In genomic region chr11:70270877-70271634, GRCh38 we compare ENCODE assay signal across 8 cellular contexts. TPM values are rescaled to one million over a fixed set of nuclear protein-coding genes. Genes with fewer than 3 reads are reported as not detected.
DNase-seq lines count a peak whose midpoint lies in the region; ATAC-seq and TF ChIP-seq lines count a peak whose summit lies in the region.

No MANE protein-coding gene starts in this region.

- no peaks in the 10 kb centered on the region for H3K36me3 Mint-ChIP-seq in glutamatergic neuron (ENCODE audit: unreplicated experiment)

- no peaks in the 10 kb centered on the region for H3K27me3 ChIP-seq in PC-9 (ENCODE audit: insufficient read depth, low read depth)
- no peaks in the 10 kb centered on the region for H3K27me3 ChIP-seq in parathyroid adenoma (ENCODE audit: control insufficient read depth, insufficient read depth, low read length)
- no peaks in the 10 kb centered on the region for H3K27me3 ChIP-seq in aorta (ENCODE audit: control insufficient read depth in 1 of 2, insufficient read depth in 2 of 2, low read length in 1 of 2)

- CTCF ChIA-PET in PC-9 (lab: Charles Lee): no interaction called here

- H3K36me3 ChIP-seq in PC-9 (ENCODE audit: low read depth): peaks cover 36% of the 10 kb centered on the region
- H3K36me3 ChIP-seq in parathyroid adenoma (ENCODE audit: control insufficient read depth, insufficient read depth, low read length): no peaks in the 10 kb centered on the region
- peaks cover 2 to 5% of the 10 kb centered on the region in 2 donors for H3K36me3 ChIP-seq in aorta (ENCODE audit: control insufficient read depth in 1 of 2, insufficient read depth in 2 of 2, low read length in 1 of 2)

- WGBS in aorta, 2 donors: 1% methylated on average over 52 to 75 of the region's 75 CpGs

- H3K27me3 Mint-ChIP-seq in glutamatergic neuron (ENCODE audit: unreplicated experiment): peaks cover 10% of the 10 kb centered on the region

- H3K4me2 ChIP-seq in PC-9 (peak overlapping the region; percentile 85), parathyroid adenoma (ENCODE audit: low read length) (peak overlapping the region; percentile 76)

- peak overlapping the region; percentile 81 for H3K27ac Mint-ChIP-seq in glutamatergic neuron (ENCODE audit: unreplicated experiment)

- ATAC-seq in GM18519 (IDR thresholded peaks at IDR 0.05; ENCODE audit: low FRiP score, unreplicated experiment): peak; percentile 24
- ATAC-seq in HG03045 (IDR thresholded peaks at IDR 0.05; ENCODE audit: unreplicated experiment): peak; percentile 39
- peak; percentile 34 for ATAC-seq in aorta (ENCODE audit: low FRiP score)

- TF ChIP-seq CTCF in 22Rv1 (IDR thresholded peaks at IDR 0.05) (no peak), PC-9 (conservative IDR thresholded peaks at IDR 0.05) (no peak; the same call in 1 of the 2 replicates), glutamatergic neuron (IDR thresholded peaks at IDR 0.05; ENCODE audit: partially characterized antibody, unreplicated experiment) (no peak), parathyroid adenoma (IDR thresholded peaks at IDR 0.05) (no peak)

- H4K20me1 ChIP-seq in PC-9 (ENCODE audit: insufficient read depth): peaks cover 25% of the 10 kb centered on the region; the same call in 1 of the 2 replicates

- H2AFZ ChIP-seq in PC-9 (peak overlapping the region; percentile 75), parathyroid adenoma (peak overlapping the region; percentile 60)

- H3K4me3 ChIP-seq in PC-9 (peak overlapping the region; percentile 85), parathyroid adenoma (ENCODE audit: low read depth, low read length) (peak overlapping the region; percentile 62), aorta (ENCODE audit: low read length in 2 of 2) (peak overlapping the region; percentile 90 to 93)

- intact Hi-C loops in PC-9 (cut with micrococcal nuclease; ENCODE audit: unreplicated experiment) (loop anchor here (1.0 to 2.0 kb wide), 3 partner anchors 36 to 68 kb away; partner anchors contain the start of gene FADD), aorta (cut with DNase I) (loop anchor here in 1 of 2 donors (1.0 to 5.0 kb wide), 2 partner anchors 67 to 126 kb away; partner anchors contain the start of gene CTTN)

- peaks cover 4% of the 10 kb centered on the region for H3K9me3 Mint-ChIP-seq in glutamatergic neuron (ENCODE audit: unreplicated experiment)

- H3K4me1 Mint-ChIP-seq in glutamatergic neuron (ENCODE audit: low read depth, unreplicated experiment): peaks cover 6% of the 10 kb centered on the region

- DNase-seq in PC-9 (peak; percentile 53 to 56), activated gamma-delta T cell treated with Interleukin-2 at 50 U/mL for 16 hours (peak; percentile 34), glutamatergic neuron (peak; percentile 49), aorta (peak; percentile 61 to 83)

- BruUV-seq in PC-9 (replicated peaks; lab: Mats Ljungman, UMichigan): no TSS peak

- H3K79me2 ChIP-seq in PC-9 (ENCODE audit: low read depth): peaks cover 66% of the 10 kb centered on the region
- H3K79me2 ChIP-seq in parathyroid adenoma: no peaks in the 10 kb centered on the region

- peak overlapping the region; percentile 64 for H3K27ac ChIP-seq in 22Rv1
- peak overlapping the region; percentile 9 for H3K27ac ChIP-seq in PC-9
- no peak overlapping the region for H3K27ac ChIP-seq in parathyroid adenoma
- no peak overlapping the region for H3K27ac ChIP-seq in aorta (ENCODE audit: low read depth in 1 of 2, low read length in 2 of 2)

- no peaks in the 10 kb centered on the region for H3K9me3 ChIP-seq in PC-9 (ENCODE audit: insufficient read depth, low read depth)
- no peaks in the 10 kb centered on the region for H3K9me3 ChIP-seq in parathyroid adenoma (ENCODE audit: control insufficient read depth, low read length)
- H3K9me3 ChIP-seq in aorta (ENCODE audit: control insufficient read depth, low read length): no peaks in the 10 kb centered on the region

- peaks cover 25% of the 10 kb centered on the region for H3K4me1 ChIP-seq in PC-9 (replicated peaks; ENCODE audit: insufficient read depth)
- peaks cover 3% of the 10 kb centered on the region for H3K4me1 ChIP-seq in parathyroid adenoma
- H3K4me1 ChIP-seq in aorta (ENCODE audit: control insufficient read depth in 1 of 2, insufficient read depth in 2 of 2, low read length in 2 of 2): no peaks in the 10 kb centered on the region

- H3K9ac ChIP-seq in parathyroid adenoma: no peak overlapping the region

- POLR2A ChIA-PET in PC-9 (lab: Charles Lee; ENCODE audit: unreplicated experiment): interaction anchor here (0.5 to 0.8 kb wide), 5 partner anchors 28 to 1149 kb away, joined by 3 to 11 read pairs (median 5); no protein-coding TSS in a partner anchor

- H3K4me3 Mint-ChIP-seq in glutamatergic neuron (ENCODE audit: unreplicated experiment): peak overlapping the region; percentile 99

- no peaks in the 10 kb centered on the region for H3K9me2 ChIP-seq in PC-9 (ENCODE audit: insufficient read depth)

- H3F3A ChIP-seq in PC-9 (ENCODE audit: insufficient read depth, low read depth): peaks cover 18% of the 10 kb centered on the region

RNA-seq across cellular contexts. Expression of gene PPFIA1, which starts 0.6 kb away (rescaled TPM):
- total RNA-seq in PC-9 (2021) (81.1 and 86.8 TPM in 2 replicates), glutamatergic neuron (ENCODE audit: unreplicated experiment) (98.6 TPM), aorta (10 to 100 TPM; 73.4 to 74.7 TPM)
- 10 to 100 TPM; 19.0 to 24.7 TPM for polyA plus RNA-seq in aorta

Comparison
In these comparisons a context has a peak if more than half of its experiments do, and no peak if none do; other contexts are left out.
1. H3K27ac ChIP-seq: peak in 22Rv1 (single experiment) and PC-9 (single experiment); none in parathyroid adenoma (single experiment) and aorta (0 of 2).
2. Peak in every context shown above with its lines, with median percentiles within 50 percentile points of each other: ATAC-seq, DNase-seq and H3K4me3 ChIP-seq.